1 cellular context compared by ENCODE assay signal in genomic region chr14:103522028-103522581, GRCh38.
TF ChIP-seq lines count a peak whose summit lies in the region.

No MANE protein-coding gene starts in this region.

TF ChIP-seq in HepG2, 621 proteins besides CTCF, POLR2A, EP300 and RAD21 (continued from another document):
- TF ChIP-seq NR0B2 (CRISPR knock-in tag; IDR thresholded peaks at IDR 0.05), result 0 out of 2 replicates have a peak, but pooled peaks have one; percentile 39
- TF ChIP-seq MYC (CRISPR knock-in tag; IDR thresholded peaks at IDR 0.05; ENCODE audit: borderline replicate concordance), result peak; percentile 49; the same call in 1 of the 2 replicates
- TF ChIP-seq MEF2D (CRISPR knock-in tag; IDR thresholded peaks at IDR 0.05), result no peak
